In the genomic region with DNA sequence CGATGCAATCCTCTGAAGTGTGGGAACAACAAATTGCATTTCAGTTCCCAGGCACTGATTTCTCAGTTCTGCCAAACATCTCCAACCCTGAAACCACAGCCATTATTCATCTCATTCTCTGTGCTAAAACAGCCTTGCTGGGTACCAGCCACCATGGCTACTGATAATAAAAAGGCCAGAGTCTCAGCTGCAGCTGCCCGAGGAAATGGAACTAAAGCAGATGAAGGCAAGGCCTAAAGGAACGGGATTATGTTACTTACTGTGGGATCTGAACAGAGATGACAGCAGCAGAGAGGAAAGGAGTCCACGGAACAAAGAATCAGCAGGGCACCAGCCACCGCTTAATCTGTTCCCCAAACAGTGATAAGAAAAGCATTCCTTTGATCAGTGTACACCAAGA, we compare ENCODE assay signal across 22 cellular contexts.
DNase-seq lines count a peak whose midpoint lies in the region; ATAC-seq and TF ChIP-seq lines count a peak whose summit lies in the region.
"Had no signal": no experiment of that assay in that cellular context is flagged by ENCODE, and none has a peak within 500 bp of the region (broad histone marks: within the 10 kb centered on the region; RNA-seq: fewer than 3 reads in every experiment).

No MANE protein-coding gene starts in this region.

- H3K27me3 Mint-ChIP-seq in WTC11 (ENCODE audit: low read depth) (no peaks in the 10 kb centered on the region), neural crest cell (ENCODE audit: low read depth) (no peaks in the 10 kb centered on the region)
- peaks cover 10% of the 10 kb centered on the region for H3K27me3 Mint-ChIP-seq in activated naive CD4-positive, alpha-beta T cell treated with anti-CD3 and anti-CD28 coated beads for 36 hours (ENCODE audit: low read depth)
- H3K27me3 Mint-ChIP-seq: activated CD4-positive, alpha-beta memory T cell treated with anti-CD3 and anti-CD28 coated beads, Interleukin-2, amount 10 ng/mL, durations not matched to agents 7 days and 5 days had no signal

- H3K9me3 Mint-ChIP-seq in WTC11: peaks cover 10% of the 10 kb centered on the region; the same call in 1 of the 2 replicates
- peaks cover 13% of the 10 kb centered on the region for H3K9me3 Mint-ChIP-seq in neural crest cell
- H3K9me3 Mint-ChIP-seq in activated naive CD4-positive, alpha-beta T cell treated with anti-CD3 and anti-CD28 coated beads for 36 hours: peaks cover 9% of the 10 kb centered on the region

- peak; percentile 71 for ATAC-seq in WTC11
- no peak for ATAC-seq in HG03196 (IDR thresholded peaks at IDR 0.05; ENCODE audit: unreplicated experiment)
- ATAC-seq: activated T-cell treated with anti-CD3 and anti-CD28 coated beads, Interleukin-2, amount 50 U/mL, for 4 hours; Right ventricle myocardium inferior; T-cell had no signal

- H3K4me1 Mint-ChIP-seq in WTC11 (peaks cover 17% of the 10 kb centered on the region), neural crest cell (peaks cover 11% of the 10 kb centered on the region)
- H3K4me1 Mint-ChIP-seq in activated naive CD4-positive, alpha-beta T cell treated with anti-CD3 and anti-CD28 coated beads for 36 hours (ENCODE audit: low read depth): no peaks in the 10 kb centered on the region
- H3K4me1 Mint-ChIP-seq: activated CD4-positive, alpha-beta memory T cell treated with anti-CD3 and anti-CD28 coated beads, Interleukin-2, amount 10 ng/mL, durations not matched to agents 7 days and 5 days; CD8-positive, alpha-beta memory T cell; naive B cell; T-cell had no signal

- POLR2A ChIA-PET in WTC11 (lab: Charles Lee): no interaction called here

- peaks cover 4% of the 10 kb centered on the region; the same call in 1 of the 2 replicates for H3K36me3 Mint-ChIP-seq in WTC11
- H3K36me3 Mint-ChIP-seq in neural crest cell (ENCODE audit: low read depth): no peaks in the 10 kb centered on the region
- H3K36me3 Mint-ChIP-seq in activated naive CD4-positive, alpha-beta T cell treated with anti-CD3 and anti-CD28 coated beads for 36 hours (ENCODE audit: low read depth): no peaks in the 10 kb centered on the region
- H3K36me3 Mint-ChIP-seq: activated naive CD8-positive, alpha-beta T cell; T-cell had no signal

- CTCF ChIA-PET in WTC11 (lab: Charles Lee): no interaction called here
- CTCF ChIA-PET in activated naive CD4-positive, alpha-beta T cell treated with anti-CD3 and anti-CD28 coated beads for 36 hours (lab: Charles Lee): interaction anchor here (1.2 kb wide), 1 partner anchor 172 kb away, joined by 4 read pairs; no protein-coding TSS in a partner anchor

- no peak overlapping the region for H3K27ac Mint-ChIP-seq in WTC11
- H3K27ac Mint-ChIP-seq in neural crest cell (ENCODE audit: unreplicated experiment): peak overlapping the region; percentile 65
- no peak overlapping the region for H3K27ac Mint-ChIP-seq in activated naive CD4-positive, alpha-beta T cell treated with anti-CD3 and anti-CD28 coated beads for 36 hours
- H3K27ac Mint-ChIP-seq: activated CD4-positive, alpha-beta memory T cell treated with anti-CD3 and anti-CD28 coated beads, Interleukin-2, amount 10 ng/mL, durations not matched to agents 7 days and 5 days; activated naive CD8-positive, alpha-beta T cell; HFFc6; T-cell had no signal

- intact Hi-C loops in activated naive CD4-positive, alpha-beta T cell treated with anti-CD3 and anti-CD28 coated beads for 36 hours (cut with micrococcal nuclease): no loop called here

- TF ChIP-seq CTCF in WTC11 (IDR thresholded peaks at IDR 0.05) (no peak), neural crest cell (conservative IDR thresholded peaks at IDR 0.05) (no peak)

- DNase-seq in AG08395 (ENCODE audit: low spot score): peak; percentile 30
- no peak for DNase-seq in WTC11 (ENCODE audit: low spot score)
- peak; percentile 5 for DNase-seq in fibroblast of peridontal ligament (ENCODE audit: extremely low read depth)
- DNase-seq in neural crest cell (ENCODE audit: low read depth, low spot score): no peak
- DNase-seq in NCI-H446 (lab: John Stamatoyannopoulos, UW): no peak
- DNase-seq in NCI-H774 (lab: John Stamatoyannopoulos, UW): no peak
- DNase-seq in activated naive CD4-positive, alpha-beta T cell treated with anti-CD3 and anti-CD28 coated beads for 36 hours: no peak
- DNase-seq: ACHN; activated CD4-positive, alpha-beta memory T cell treated with anti-CD3 and anti-CD28 coated beads, Interleukin-2, amount 10 ng/mL, durations not matched to agents 7 days and 5 days; activated T-cell treated with anti-CD3 and anti-CD28 coated beads, Interleukin-2, amount 50 U/mL, for 4 hours; CD8-positive, alpha-beta memory T cell; foreskin fibroblast; HFFc6; left ventricle myocardium inferior; MG63; naive B cell; NCI-H1694; T-cell; WERI-Rb-1 had no signal

- H3K4me3 Mint-ChIP-seq in WTC11 (no peak overlapping the region), neural crest cell (no peak overlapping the region)
- H3K4me3 Mint-ChIP-seq in activated naive CD4-positive, alpha-beta T cell treated with anti-CD3 and anti-CD28 coated beads for 36 hours: no peak overlapping the region
- H3K4me3 Mint-ChIP-seq: activated CD4-positive, alpha-beta memory T cell treated with anti-CD3 and anti-CD28 coated beads, Interleukin-2, amount 10 ng/mL, durations not matched to agents 7 days and 5 days; activated naive CD8-positive, alpha-beta T cell; activated T-cell treated with anti-CD3 and anti-CD28 coated beads, Interleukin-2, amount 50 U/mL, for 4 hours; CD8-positive, alpha-beta memory T cell; HFFc6; naive B cell; T-cell had no signal

TF ChIP-seq in WTC11, 78 proteins besides CTCF, POLR2A, EP300 and RAD21:
- TF ChIP-seq GRHL2 (CRISPR knock-in tag; IDR thresholded peaks at IDR 0.05; ENCODE audit: insufficient replicate concordance, severe bottlenecking) (no peak), ZNF121 (CRISPR knock-in tag; IDR thresholded peaks at IDR 0.05) (no peak), ESRRA (CRISPR knock-in tag; IDR thresholded peaks at IDR 0.05; ENCODE audit: borderline replicate concordance) (no peak), KAT7 (CRISPR knock-in tag; IDR thresholded peaks at IDR 0.05; ENCODE audit: borderline replicate concordance) (no peak), TCF7 (CRISPR knock-in tag; IDR thresholded peaks at IDR 0.05; ENCODE audit: low read depth) (no peak)
- TF ChIP-seq, protein P1, sequence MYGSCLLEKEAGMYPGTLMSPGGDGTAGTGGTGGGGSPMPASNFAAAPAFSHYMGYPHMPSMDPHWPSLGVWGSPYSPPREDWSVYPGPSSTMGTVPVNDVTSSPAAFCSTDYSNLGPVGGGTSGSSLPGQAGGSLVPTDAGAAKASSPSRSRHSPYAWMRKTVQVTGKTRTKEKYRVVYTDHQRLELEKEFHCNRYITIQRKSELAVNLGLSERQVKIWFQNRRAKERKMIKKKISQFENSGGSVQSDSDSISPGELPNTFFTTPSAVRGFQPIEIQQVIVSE (CRISPR knock-in tag; IDR thresholded peaks at IDR 0.05; ENCODE audit: borderline replicate concordance): no peak

Comparison
In these comparisons a context has a peak if more than half of its experiments do, and no peak if none do; other contexts are left out.
1. DNase-seq: peak in AG08395 (single experiment) and fibroblast of peridontal ligament (single experiment); none in WTC11 (single experiment), neural crest cell (single experiment), NCI-H446 (0 of 2), NCI-H774 (single experiment) and activated naive CD4-positive, alpha-beta T cell treated with anti-CD3 and anti-CD28 coated beads for 36 hours (single experiment).